ENCODE assay signal across 1 cellular context in the genomic region with DNA sequence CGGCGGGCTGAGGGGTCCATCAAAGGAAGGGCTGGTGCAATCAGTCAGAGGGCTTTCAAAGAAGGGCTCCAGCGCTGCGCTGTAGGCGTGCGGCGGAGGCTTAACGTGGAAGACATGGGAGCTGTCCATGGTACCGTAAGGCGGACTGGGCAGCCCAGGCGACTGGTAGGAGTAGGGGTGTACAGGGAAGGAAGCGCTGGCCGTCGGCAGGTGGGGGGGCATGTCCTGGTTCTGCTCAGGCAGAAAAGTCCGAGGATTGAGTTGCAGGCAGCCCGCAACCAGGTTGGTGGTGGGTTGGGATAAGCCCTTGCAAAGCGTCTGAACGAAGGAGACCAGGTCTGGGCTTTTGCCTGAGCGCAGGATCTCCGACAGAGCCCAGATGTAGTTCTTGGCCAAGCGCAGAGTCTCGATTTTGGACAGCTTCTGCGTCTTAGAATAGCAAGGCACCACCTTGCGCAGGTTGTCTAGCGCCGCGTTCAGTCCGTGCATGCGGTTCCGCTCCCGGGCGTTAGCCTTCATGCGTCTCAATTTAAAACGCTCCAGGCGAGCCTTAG.
TF ChIP-seq lines count a peak whose summit lies in the region.

No MANE protein-coding gene starts in this region.

TF ChIP-seq in HepG2, 621 proteins besides CTCF, POLR2A, EP300 and RAD21 (continued from another document and continues in another):
- TF ChIP-seq, protein P1, sequence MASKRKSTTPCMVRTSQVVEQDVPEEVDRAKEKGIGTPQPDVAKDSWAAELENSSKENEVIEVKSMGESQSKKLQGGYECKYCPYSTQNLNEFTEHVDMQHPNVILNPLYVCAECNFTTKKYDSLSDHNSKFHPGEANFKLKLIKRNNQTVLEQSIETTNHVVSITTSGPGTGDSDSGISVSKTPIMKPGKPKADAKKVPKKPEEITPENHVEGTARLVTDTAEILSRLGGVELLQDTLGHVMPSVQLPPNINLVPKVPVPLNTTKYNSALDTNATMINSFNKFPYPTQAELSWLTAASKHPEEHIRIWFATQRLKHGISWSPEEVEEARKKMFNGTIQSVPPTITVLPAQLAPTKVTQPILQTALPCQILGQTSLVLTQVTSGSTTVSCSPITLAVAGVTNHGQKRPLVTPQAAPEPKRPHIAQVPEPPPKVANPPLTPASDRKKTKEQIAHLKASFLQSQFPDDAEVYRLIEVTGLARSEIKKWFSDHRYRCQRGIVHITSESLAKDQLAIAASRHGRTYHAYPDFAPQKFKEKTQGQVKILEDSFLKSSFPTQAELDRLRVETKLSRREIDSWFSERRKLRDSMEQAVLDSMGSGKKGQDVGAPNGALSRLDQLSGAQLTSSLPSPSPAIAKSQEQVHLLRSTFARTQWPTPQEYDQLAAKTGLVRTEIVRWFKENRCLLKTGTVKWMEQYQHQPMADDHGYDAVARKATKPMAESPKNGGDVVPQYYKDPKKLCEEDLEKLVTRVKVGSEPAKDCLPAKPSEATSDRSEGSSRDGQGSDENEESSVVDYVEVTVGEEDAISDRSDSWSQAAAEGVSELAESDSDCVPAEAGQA (IDR thresholded peaks at IDR 0.05; ENCODE audit: low read depth) = no peak
- TF ChIP-seq, protein P1 (CRISPR knock-in tag; IDR thresholded peaks at IDR 0.05; ENCODE audit: borderline replicate concordance) = peak; percentile 97
- TF ChIP-seq, protein P2, sequence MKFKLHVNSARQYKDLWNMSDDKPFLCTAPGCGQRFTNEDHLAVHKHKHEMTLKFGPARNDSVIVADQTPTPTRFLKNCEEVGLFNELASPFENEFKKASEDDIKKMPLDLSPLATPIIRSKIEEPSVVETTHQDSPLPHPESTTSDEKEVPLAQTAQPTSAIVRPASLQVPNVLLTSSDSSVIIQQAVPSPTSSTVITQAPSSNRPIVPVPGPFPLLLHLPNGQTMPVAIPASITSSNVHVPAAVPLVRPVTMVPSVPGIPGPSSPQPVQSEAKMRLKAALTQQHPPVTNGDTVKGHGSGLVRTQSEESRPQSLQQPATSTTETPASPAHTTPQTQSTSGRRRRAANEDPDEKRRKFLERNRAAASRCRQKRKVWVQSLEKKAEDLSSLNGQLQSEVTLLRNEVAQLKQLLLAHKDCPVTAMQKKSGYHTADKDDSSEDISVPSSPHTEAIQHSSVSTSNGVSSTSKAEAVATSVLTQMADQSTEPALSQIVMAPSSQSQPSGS (CRISPR knock-in tag; IDR thresholded peaks at IDR 0.05) = peak; percentile 46; the same call in 1 of the 2 replicates
- TF ChIP-seq TBX2 (CRISPR knock-in tag; IDR thresholded peaks at IDR 0.05; ENCODE audit: borderline replicate concordance) (peak; percentile 76), ZSCAN25 (CRISPR knock-in tag; IDR thresholded peaks at IDR 0.05) (peak; percentile 64; the same call in 1 of the 2 replicates), ZNF660 (CRISPR knock-in tag; IDR thresholded peaks at IDR 0.05; ENCODE audit: borderline replicate concordance, low read depth) (peak; percentile 74; the same call in 1 of the 2 replicates), ZMYM3 (CRISPR knock-in tag; IDR thresholded peaks at IDR 0.05) (no peak), IRF2 (CRISPR knock-in tag; IDR thresholded peaks at IDR 0.05) (peak; percentile 83; the same call in 1 of the 2 replicates), ZNF446 (CRISPR knock-in tag; IDR thresholded peaks at IDR 0.05) (peak; percentile 94; the same call in 1 of the 2 replicates), TEAD2 (CRISPR knock-in tag; IDR thresholded peaks at IDR 0.05) (peak; percentile 94), NR3C1 (CRISPR knock-in tag; IDR thresholded peaks at IDR 0.05) (0 out of 2 replicates have a peak, but pooled peaks have one; percentile 76), HIVEP1 (CRISPR knock-in tag; IDR thresholded peaks at IDR 0.05) (peak; percentile 75), KLF11 (CRISPR knock-in tag; IDR thresholded peaks at IDR 0.05) (peak; percentile 97; the same call in 1 of the 2 replicates), FLYWCH1 (CRISPR knock-in tag; IDR thresholded peaks at IDR 0.05) (0 out of 2 replicates have a peak, but pooled peaks have one; percentile 36), SOX5 (CRISPR knock-in tag; IDR thresholded peaks at IDR 0.05; ENCODE audit: borderline replicate concordance) (peak; percentile 45; the same call in 1 of the 2 replicates), ZNF670 (CRISPR knock-in tag; IDR thresholded peaks at IDR 0.05; ENCODE audit: borderline replicate concordance) (peak; percentile 61; the same call in 1 of the 2 replicates), ZNF251 (CRISPR knock-in tag; IDR thresholded peaks at IDR 0.05) (peak; percentile 81; the same call in 1 of the 2 replicates), RXRB (CRISPR knock-in tag; IDR thresholded peaks at IDR 0.05; ENCODE audit: borderline replicate concordance) (peak; percentile 66), ZNF557 (CRISPR knock-in tag; IDR thresholded peaks at IDR 0.05) (peak; percentile 97), POLR2AphosphoS5 (IDR thresholded peaks at IDR 0.05; ENCODE audit: low read depth, low read length) (no peak), ZNF44 (CRISPR knock-in tag; IDR thresholded peaks at IDR 0.05) (no peak), NR2F2 (IDR thresholded peaks at IDR 0.05; ENCODE audit: borderline replicate concordance, low read depth) (no peak), ZNF180 (CRISPR knock-in tag; IDR thresholded peaks at IDR 0.05; ENCODE audit: borderline replicate concordance, low read depth) (peak; percentile 72; the same call in 1 of the 2 replicates), FOSL2 (CRISPR knock-in tag; IDR thresholded peaks at IDR 0.05) (peak; percentile 55), ZNF121 (CRISPR knock-in tag; IDR thresholded peaks at IDR 0.05) (no peak)
- TF ChIP-seq, protein P3, sequence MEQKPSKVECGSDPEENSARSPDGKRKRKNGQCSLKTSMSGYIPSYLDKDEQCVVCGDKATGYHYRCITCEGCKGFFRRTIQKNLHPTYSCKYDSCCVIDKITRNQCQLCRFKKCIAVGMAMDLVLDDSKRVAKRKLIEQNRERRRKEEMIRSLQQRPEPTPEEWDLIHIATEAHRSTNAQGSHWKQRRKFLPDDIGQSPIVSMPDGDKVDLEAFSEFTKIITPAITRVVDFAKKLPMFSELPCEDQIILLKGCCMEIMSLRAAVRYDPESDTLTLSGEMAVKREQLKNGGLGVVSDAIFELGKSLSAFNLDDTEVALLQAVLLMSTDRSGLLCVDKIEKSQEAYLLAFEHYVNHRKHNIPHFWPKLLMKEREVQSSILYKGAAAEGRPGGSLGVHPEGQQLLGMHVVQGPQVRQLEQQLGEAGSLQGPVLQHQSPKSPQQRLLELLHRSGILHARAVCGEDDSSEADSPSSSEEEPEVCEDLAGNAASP (CRISPR knock-in tag; IDR thresholded peaks at IDR 0.05; ENCODE audit: borderline replicate concordance) = peak; percentile 83; the same call in 1 of the 2 replicates
- TF ChIP-seq, protein P4, sequence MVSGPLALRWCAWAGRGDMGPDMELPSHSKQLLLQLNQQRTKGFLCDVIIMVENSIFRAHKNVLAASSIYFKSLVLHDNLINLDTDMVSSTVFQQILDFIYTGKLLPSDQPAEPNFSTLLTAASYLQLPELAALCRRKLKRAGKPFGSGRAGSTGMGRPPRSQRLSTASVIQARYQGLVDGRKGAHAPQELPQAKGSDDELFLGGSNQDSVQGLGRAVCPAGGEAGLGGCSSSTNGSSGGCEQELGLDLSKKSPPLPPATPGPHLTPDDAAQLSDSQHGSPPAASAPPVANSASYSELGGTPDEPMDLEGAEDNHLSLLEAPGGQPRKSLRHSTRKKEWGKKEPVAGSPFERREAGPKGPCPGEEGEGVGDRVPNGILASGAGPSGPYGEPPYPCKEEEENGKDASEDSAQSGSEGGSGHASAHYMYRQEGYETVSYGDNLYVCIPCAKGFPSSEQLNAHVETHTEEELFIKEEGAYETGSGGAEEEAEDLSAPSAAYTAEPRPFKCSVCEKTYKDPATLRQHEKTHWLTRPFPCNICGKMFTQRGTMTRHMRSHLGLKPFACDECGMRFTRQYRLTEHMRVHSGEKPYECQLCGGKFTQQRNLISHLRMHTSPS (CRISPR knock-in tag; IDR thresholded peaks at IDR 0.05; ENCODE audit: low read depth) = no peak
- TF ChIP-seq, protein P5, sequence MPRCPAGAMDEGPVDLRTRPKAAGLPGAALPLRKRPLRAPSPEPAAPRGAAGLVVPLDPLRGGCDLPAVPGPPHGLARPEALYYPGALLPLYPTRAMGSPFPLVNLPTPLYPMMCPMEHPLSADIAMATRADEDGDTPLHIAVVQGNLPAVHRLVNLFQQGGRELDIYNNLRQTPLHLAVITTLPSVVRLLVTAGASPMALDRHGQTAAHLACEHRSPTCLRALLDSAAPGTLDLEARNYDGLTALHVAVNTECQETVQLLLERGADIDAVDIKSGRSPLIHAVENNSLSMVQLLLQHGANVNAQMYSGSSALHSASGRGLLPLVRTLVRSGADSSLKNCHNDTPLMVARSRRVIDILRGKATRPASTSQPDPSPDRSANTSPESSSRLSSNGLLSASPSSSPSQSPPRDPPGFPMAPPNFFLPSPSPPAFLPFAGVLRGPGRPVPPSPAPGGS (CRISPR knock-in tag; IDR thresholded peaks at IDR 0.05) = no peak; the same call in 1 of the 2 replicates
- TF ChIP-seq, protein P6, sequence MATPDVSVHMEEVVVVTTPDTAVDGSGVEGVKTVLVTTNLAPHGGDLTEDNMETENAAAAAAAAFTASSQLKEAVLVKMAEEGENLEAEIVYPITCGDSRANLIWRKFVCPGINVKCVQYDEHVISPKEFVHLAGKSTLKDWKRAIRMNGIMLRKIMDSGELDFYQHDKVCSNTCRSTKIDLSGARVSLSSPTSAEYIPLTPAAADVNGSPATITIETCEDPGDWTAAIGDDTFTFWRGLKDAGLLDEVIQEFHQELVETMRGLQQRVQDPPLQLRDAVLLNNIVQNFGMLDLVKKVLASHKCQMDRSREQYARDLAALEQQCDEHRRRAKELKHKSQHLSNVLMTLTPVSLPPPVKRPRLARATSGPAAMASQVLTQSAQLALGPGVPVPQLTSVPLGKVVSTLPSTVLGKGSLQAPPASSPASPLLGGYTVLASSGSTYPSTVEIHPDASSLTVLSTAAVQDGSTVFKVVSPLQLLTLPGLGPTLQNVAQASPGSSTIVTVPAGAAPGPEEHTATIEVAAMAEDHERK (CRISPR knock-in tag; IDR thresholded peaks at IDR 0.05; ENCODE audit: low read depth) = no peak
- TF ChIP-seq, protein P7, sequence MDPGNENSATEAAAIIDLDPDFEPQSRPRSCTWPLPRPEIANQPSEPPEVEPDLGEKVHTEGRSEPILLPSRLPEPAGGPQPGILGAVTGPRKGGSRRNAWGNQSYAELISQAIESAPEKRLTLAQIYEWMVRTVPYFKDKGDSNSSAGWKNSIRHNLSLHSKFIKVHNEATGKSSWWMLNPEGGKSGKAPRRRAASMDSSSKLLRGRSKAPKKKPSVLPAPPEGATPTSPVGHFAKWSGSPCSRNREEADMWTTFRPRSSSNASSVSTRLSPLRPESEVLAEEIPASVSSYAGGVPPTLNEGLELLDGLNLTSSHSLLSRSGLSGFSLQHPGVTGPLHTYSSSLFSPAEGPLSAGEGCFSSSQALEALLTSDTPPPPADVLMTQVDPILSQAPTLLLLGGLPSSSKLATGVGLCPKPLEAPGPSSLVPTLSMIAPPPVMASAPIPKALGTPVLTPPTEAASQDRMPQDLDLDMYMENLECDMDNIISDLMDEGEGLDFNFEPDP (CRISPR knock-in tag; conservative IDR thresholded peaks at IDR 0.05) = no peak
- TF ChIP-seq, protein P8, sequence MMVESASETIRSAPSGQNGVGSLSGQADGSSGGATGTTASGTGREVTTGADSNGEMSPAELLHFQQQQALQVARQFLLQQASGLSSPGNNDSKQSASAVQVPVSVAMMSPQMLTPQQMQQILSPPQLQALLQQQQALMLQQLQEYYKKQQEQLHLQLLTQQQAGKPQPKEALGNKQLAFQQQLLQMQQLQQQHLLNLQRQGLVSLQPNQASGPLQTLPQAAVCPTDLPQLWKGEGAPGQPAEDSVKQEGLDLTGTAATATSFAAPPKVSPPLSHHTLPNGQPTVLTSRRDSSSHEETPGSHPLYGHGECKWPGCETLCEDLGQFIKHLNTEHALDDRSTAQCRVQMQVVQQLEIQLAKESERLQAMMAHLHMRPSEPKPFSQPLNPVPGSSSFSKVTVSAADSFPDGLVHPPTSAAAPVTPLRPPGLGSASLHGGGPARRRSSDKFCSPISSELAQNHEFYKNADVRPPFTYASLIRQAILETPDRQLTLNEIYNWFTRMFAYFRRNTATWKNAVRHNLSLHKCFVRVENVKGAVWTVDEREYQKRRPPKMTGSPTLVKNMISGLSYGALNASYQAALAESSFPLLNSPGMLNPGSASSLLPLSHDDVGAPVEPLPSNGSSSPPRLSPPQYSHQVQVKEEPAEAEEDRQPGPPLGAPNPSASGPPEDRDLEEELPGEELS (CRISPR knock-in tag; IDR thresholded peaks at IDR 0.05) = peak; percentile 42; the same call in 1 of the 2 replicates
- TF ChIP-seq, protein P9, sequence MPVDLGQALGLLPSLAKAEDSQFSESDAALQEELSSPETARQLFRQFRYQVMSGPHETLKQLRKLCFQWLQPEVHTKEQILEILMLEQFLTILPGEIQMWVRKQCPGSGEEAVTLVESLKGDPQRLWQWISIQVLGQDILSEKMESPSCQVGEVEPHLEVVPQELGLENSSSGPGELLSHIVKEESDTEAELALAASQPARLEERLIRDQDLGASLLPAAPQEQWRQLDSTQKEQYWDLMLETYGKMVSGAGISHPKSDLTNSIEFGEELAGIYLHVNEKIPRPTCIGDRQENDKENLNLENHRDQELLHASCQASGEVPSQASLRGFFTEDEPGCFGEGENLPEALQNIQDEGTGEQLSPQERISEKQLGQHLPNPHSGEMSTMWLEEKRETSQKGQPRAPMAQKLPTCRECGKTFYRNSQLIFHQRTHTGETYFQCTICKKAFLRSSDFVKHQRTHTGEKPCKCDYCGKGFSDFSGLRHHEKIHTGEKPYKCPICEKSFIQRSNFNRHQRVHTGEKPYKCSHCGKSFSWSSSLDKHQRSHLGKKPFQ (CRISPR knock-in tag; IDR thresholded peaks at IDR 0.05; ENCODE audit: insufficient replicate concordance) = peak; percentile 69
- TF ChIP-seq, protein P10, sequence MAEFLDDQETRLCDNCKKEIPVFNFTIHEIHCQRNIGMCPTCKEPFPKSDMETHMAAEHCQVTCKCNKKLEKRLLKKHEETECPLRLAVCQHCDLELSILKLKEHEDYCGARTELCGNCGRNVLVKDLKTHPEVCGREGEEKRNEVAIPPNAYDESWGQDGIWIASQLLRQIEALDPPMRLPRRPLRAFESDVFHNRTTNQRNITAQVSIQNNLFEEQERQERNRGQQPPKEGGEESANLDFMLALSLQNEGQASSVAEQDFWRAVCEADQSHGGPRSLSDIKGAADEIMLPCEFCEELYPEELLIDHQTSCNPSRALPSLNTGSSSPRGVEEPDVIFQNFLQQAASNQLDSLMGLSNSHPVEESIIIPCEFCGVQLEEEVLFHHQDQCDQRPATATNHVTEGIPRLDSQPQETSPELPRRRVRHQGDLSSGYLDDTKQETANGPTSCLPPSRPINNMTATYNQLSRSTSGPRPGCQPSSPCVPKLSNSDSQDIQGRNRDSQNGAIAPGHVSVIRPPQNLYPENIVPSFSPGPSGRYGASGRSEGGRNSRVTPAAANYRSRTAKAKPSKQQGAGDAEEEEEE (CRISPR knock-in tag; IDR thresholded peaks at IDR 0.05; ENCODE audit: borderline replicate concordance) = no peak
